ENCODE assay signal across 27 cellular contexts in genomic region chr4:107974523-107974922, GRCh38.
"Had no signal": no experiment of that assay in that cellular context is flagged by ENCODE, and none has a peak within 500 bp of the region (broad histone marks: within the 10 kb centered on the region; RNA-seq: fewer than 3 reads in every experiment).

No MANE protein-coding gene starts in this region.

- H3K4me1 Mint-ChIP-seq: nephron; stimulated activated effector memory CD8-positive, alpha-beta T cell treated with anti-CD3 and anti-CD28 coated beads, Interleukin-12 subunit alpha, Interleukin-12 subunit beta, amount 100 ng/mL, for 72 hours had no signal

- H3K27ac Mint-ChIP-seq: nephron; neural progenitor cell; progenitor cell of endocrine pancreas; stimulated activated effector memory CD8-positive, alpha-beta T cell treated with anti-CD3 and anti-CD28 coated beads, Interleukin-12 subunit alpha, Interleukin-12 subunit beta, amount 100 ng/mL, for 72 hours; stimulated activated naive CD8-positive, alpha-beta T cell treated with anti-CD3 and anti-CD28 coated beads, Interleukin-15, Interleukin-2, amounts not matched to agents 100 ng/mL and 50 ng/mL, for 24 hours had no signal

- H3K36me3 Mint-ChIP-seq: neural progenitor cell; stimulated activated effector memory CD8-positive, alpha-beta T cell treated with anti-CD3 and anti-CD28 coated beads, Interleukin-12 subunit alpha, Interleukin-12 subunit beta, amount 100 ng/mL, for 72 hours had no signal

- H3K9me3 ChIP-seq: ovary, psoas muscle, right lobe of liver, sigmoid colon, stomach, thoracic aorta, thyroid gland, tibial nerve, upper lobe of left lung, vagina had no signal

- H3K27ac ChIP-seq: neural progenitor cell, ovary, parathyroid adenoma, psoas muscle, right lobe of liver, sigmoid colon, stomach, thoracic aorta, thyroid gland, upper lobe of left lung, vagina had no signal

- H3K4me3 ChIP-seq: neural progenitor cell, ovary, psoas muscle, right lobe of liver, sigmoid colon, stomach, thoracic aorta, thyroid gland, tibial nerve, upper lobe of left lung, vagina had no signal

- H3K36me3 ChIP-seq: neural progenitor cell, ovary, right lobe of liver, sigmoid colon, stomach, thoracic aorta, thyroid gland, tibial nerve, upper lobe of left lung, vagina had no signal

- H3K9me3 Mint-ChIP-seq: neural progenitor cell had no signal

- H3K27me3 Mint-ChIP-seq: progenitor cell of endocrine pancreas; stimulated activated naive B cell treated with anti-CD40 and anti-IgM and Interleukin-4, amounts not matched to agents 10 μg/mL and 1 μg/mL and 100 μg/mL, for 72 hours had no signal

- H3K4me1 ChIP-seq: neural progenitor cell, parathyroid adenoma, sigmoid colon, stomach, thyroid gland, upper lobe of left lung, vagina had no signal

- H3K4me3 Mint-ChIP-seq: nephron; neural progenitor cell; stimulated activated effector memory CD8-positive, alpha-beta T cell treated with anti-CD3 and anti-CD28 coated beads, Interleukin-12 subunit alpha, Interleukin-12 subunit beta, amount 100 ng/mL, for 72 hours; stimulated activated naive B cell treated with anti-CD40 and anti-IgM and Interleukin-4, amounts not matched to agents 10 μg/mL and 1 μg/mL and 100 μg/mL, for 72 hours; stimulated activated naive CD8-positive, alpha-beta T cell treated with anti-CD3 and anti-CD28 coated beads, Interleukin-15, Interleukin-2, amounts not matched to agents 100 ng/mL and 50 ng/mL, for 24 hours had no signal

- DNase-seq: occipital lobe; ovary; posterior cingulate gyrus; psoas muscle; right cardiac atrium; right lobe of liver; sigmoid colon; small intestine; stimulated activated CD4-positive, alpha-beta T cell treated with anti-CD3 and anti-CD28 coated beads, Interleukin-15, amount 100 ng/mL, for 24 hours; stimulated activated CD4-positive, alpha-beta T cell treated with anti-CD3 and anti-CD28 coated beads, Interleukin-2, amount 100 ng/mL, for 24 hours; stimulated activated CD4-positive, alpha-beta T cell treated with anti-CD3 and anti-CD28 coated beads, Interleukin-2, amount 100 ng/mL, for 48 hours; stimulated activated CD4-positive, alpha-beta T cell treated with anti-CD3 and anti-CD28 coated beads, Interleukin-4, amount 100 ng/mL, for 24 hours; stimulated activated naive B cell treated with anti-CD40 and anti-IgM and Interleukin-4, amounts not matched to agents 10 μg/mL and 1 μg/mL and 100 μg/mL, for 72 hours; stimulated activated naive CD4-positive, alpha-beta T cell treated with Interleukin-2 at 50 U/mL for 16 hours; stomach; thyroid gland; trophoblast cell; upper lobe of left lung had no signal

- ATAC-seq: psoas muscle; right cardiac atrium; right lobe of liver; stimulated activated effector memory CD8-positive, alpha-beta T cell treated with anti-CD3 and anti-CD28 coated beads, Interleukin-12 subunit alpha, Interleukin-12 subunit beta, amount 100 ng/mL, for 72 hours had no signal

- H3K27me3 ChIP-seq: neural progenitor cell, ovary, right lobe of liver, sigmoid colon, stomach, thyroid gland, tibial nerve, upper lobe of left lung, vagina had no signal
